Comparison of ENCODE assay signal across 23 cellular contexts in the genomic region with DNA sequence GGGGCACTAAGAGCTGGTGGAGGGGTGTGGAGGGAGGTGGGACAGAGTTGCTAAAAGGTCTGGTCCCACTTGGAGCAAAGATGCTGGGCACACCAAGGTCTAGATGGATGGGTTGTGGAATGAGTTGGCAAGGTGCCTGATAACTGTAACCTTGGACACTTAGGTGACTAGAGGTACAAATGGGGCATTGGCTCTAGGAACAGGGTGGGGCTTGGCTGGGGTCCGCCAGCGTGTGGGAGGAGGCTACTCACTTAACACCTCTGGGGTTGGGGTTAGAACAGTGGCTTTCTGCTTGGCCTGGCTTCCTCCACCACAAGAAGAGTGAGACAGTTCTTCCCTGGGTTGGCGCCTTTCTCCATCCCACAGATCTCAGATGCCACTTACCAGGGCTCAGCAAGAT. TPM values are rescaled to one million over a fixed set of nuclear protein-coding genes. Genes with fewer than 3 reads are reported as not detected.
DNase-seq lines count a peak whose midpoint lies in the region; ATAC-seq, FAIRE-seq and TF ChIP-seq lines count a peak whose summit lies in the region.
"Had no signal": no experiment of that assay in that cellular context is flagged by ENCODE, and none has a peak within 500 bp of the region (broad histone marks: within the 10 kb centered on the region; RNA-seq: fewer than 3 reads in every experiment).

No MANE protein-coding gene starts in this region.

- H3K27ac ChIP-seq in coronary artery, result no peak overlapping the region
- H3K27ac ChIP-seq in HepG2 (ENCODE audit: extremely low read length, insufficient read depth, low read length), result no peak overlapping the region
- H3K27ac ChIP-seq: 22Rv1; A549; BLaER1 treated with 17β-estradiol and CSF1 and Interleukin-3, amounts not matched to agents 10 nM and 100 nM; C4-2B had no signal

- no peak for TF ChIP-seq RAD21 in HepG2 (CRISPR knock-in tag; IDR thresholded peaks at IDR 0.05)

- POLR2A ChIA-PET in HepG2 (lab: Yijun Ruan, JAX), result no interaction called here

- no peak for FAIRE-seq in HepG2 (lab: Jason Lieb, UNC)
- FAIRE-seq: A549, D721Med, G401.6, GM12891, GM19239 had no signal

- CTCF ChIA-PET in HepG2 (lab: Yijun Ruan, JAX; ENCODE audit: low intra/inter-chr PET ratio, low total read pairs), result no interaction called here

- in situ Hi-C loops in HepG2 (cut with HindIII; ENCODE audit: extremely low pct_ligation_motif_present, low pct_unique_long_range_greater_than_20kb), result no loop called here

- no peaks in the 10 kb centered on the region for H4K20me1 ChIP-seq in HepG2 (ENCODE audit: insufficient read depth, low read length)
- H4K20me1 ChIP-seq: BLaER1 treated with 17β-estradiol and CSF1 and Interleukin-3, amounts not matched to agents 10 nM and 100 nM had no signal

- peak; percentile 25 for DNase-seq in activated CD8-positive, alpha-beta memory T cell treated with anti-CD3 and anti-CD28 coated beads, Interleukin-2, amount 50 U/mL, for 48 hours
- no peak for DNase-seq in activated CD8-positive, alpha-beta memory T cell treated with anti-CD3 and anti-CD28 coated beads for 24 hours
- DNase-seq in coronary artery (ENCODE audit: low spot score) (peak; percentile 53), type B pancreatic cell (ENCODE audit: extremely low spot score, unreplicated experiment) (peak; percentile 29), HepG2 (ENCODE audit: low spot score) (no peak)
- DNase-seq: AML-193; Caco-2; Calu3; CD4-positive, alpha-beta T cell; CD8-positive, alpha-beta T cell; DMS79 treated with DMSO at 0.1 percent for 48 hours; GF-D8 had no signal

- peaks cover 34% of the 10 kb centered on the region for H3K27me3 Mint-ChIP-seq in type B pancreatic cell

- H3K4me2 ChIP-seq in HepG2 (ENCODE audit: low read depth, low read length), result no peak overlapping the region
- H3K4me2 ChIP-seq: A549; BLaER1 treated with 17β-estradiol and CSF1 and Interleukin-3, amounts not matched to agents 10 nM and 100 nM had no signal

- no TSS peak for BruUV-seq in HepG2 (replicated peaks; lab: Mats Ljungman, UMichigan)

- no peak overlapping the region for H3K4me3 Mint-ChIP-seq in type B pancreatic cell
- H3K4me3 Mint-ChIP-seq: B cell; CD4-positive, alpha-beta T cell; CD8-positive, alpha-beta T cell had no signal

- no peak overlapping the region for H3K9ac ChIP-seq in HepG2 (ENCODE audit: insufficient read depth, low read depth, low read length)
- H3K9ac ChIP-seq: BLaER1 treated with 17β-estradiol and CSF1 and Interleukin-3, amounts not matched to agents 10 nM and 100 nM had no signal

- no peak for TF ChIP-seq CTCF in coronary artery (IDR thresholded peaks at IDR 0.05)
- no peak for TF ChIP-seq CTCF in type B pancreatic cell (conservative IDR thresholded peaks at IDR 0.05)
- no peak for TF ChIP-seq CTCF in HepG2 (CRISPR knock-in tag; IDR thresholded peaks at IDR 0.05)

- no peaks in the 10 kb centered on the region for H3K9me3 Mint-ChIP-seq in type B pancreatic cell
- H3K9me3 Mint-ChIP-seq: CD4-positive, alpha-beta T cell; CD8-positive, alpha-beta T cell had no signal

- no peak overlapping the region for H3K27ac Mint-ChIP-seq in type B pancreatic cell
- H3K27ac Mint-ChIP-seq: B cell; CD4-positive, alpha-beta T cell; CD8-positive, alpha-beta T cell had no signal

- H3K36me3 Mint-ChIP-seq in type B pancreatic cell, result no peaks in the 10 kb centered on the region
- H3K36me3 Mint-ChIP-seq: CD8-positive, alpha-beta T cell had no signal

- H3K36me3 ChIP-seq in HepG2 (replicated peaks in 1 of 2; ENCODE audit: control insufficient read depth in 1 of 2, insufficient read depth in 2 of 2, low read length in 2 of 2), result no peaks in the 10 kb centered on the region
- H3K36me3 ChIP-seq: BLaER1 treated with 17β-estradiol and CSF1 and Interleukin-3, amounts not matched to agents 10 nM and 100 nM had no signal

- no peaks in the 10 kb centered on the region for H3K79me2 ChIP-seq in HepG2 (ENCODE audit: insufficient read depth, low read length)

- ATAC-seq in HepG2, result no peak
- ATAC-seq: A549; CD8-positive, alpha-beta T cell had no signal

- TF ChIP-seq EP300 in HepG2 (IDR thresholded peaks at IDR 0.05; ENCODE audit: low read depth in 2 of 2, low read length in 2 of 2) (no peak), HepG2 (CRISPR knock-in tag; IDR thresholded peaks at IDR 0.05; ENCODE audit: borderline replicate concordance) (no peak)

- no peak for TF ChIP-seq POLR2A in HepG2 (IDR thresholded peaks at IDR 0.05; ENCODE audit: insufficient read depth in 1 of 2, low read depth in 2 of 2, low read length in 2 of 2)

- WGBS in HepG2 (ENCODE audit: low lambda C conversion rate), result no CpG with 5 or more reads among the region's 3 CpGs

- H3K4me3 ChIP-seq in coronary artery (no peak overlapping the region), HepG2 (replicated peaks in 1 of 3; ENCODE audit: insufficient read depth in 1 of 3, low read depth in 2 of 3, low read length in 3 of 3) (no peak overlapping the region)
- H3K4me3 ChIP-seq: A549; BLaER1 treated with 17β-estradiol and CSF1 and Interleukin-3, amounts not matched to agents 10 nM and 100 nM had no signal

- H3K4me1 Mint-ChIP-seq in type B pancreatic cell (ENCODE audit: unreplicated experiment), result no peaks in the 10 kb centered on the region
- H3K4me1 Mint-ChIP-seq: B cell had no signal

- no peak overlapping the region for H2AFZ ChIP-seq in HepG2 (ENCODE audit: low read length)

- intact Hi-C loops in HepG2 (cut with micrococcal nuclease; ENCODE audit: unreplicated experiment), result no loop called here

- no peaks in the 10 kb centered on the region for H3K4me1 ChIP-seq in HepG2 (ENCODE audit: insufficient read depth, low read length)
- H3K4me1 ChIP-seq: A549, Caco-2 had no signal

- H3K27me3 ChIP-seq in HepG2 (ENCODE audit: control insufficient read depth in 1 of 2, insufficient read depth in 2 of 2, low read length in 2 of 2), result peaks cover 0 to 17% of the 10 kb centered on the region in 2 experiments; a peak in 1 of 5 replicates
- H3K27me3 ChIP-seq: BLaER1 treated with 17β-estradiol and CSF1 and Interleukin-3, amounts not matched to agents 10 nM and 100 nM had no signal

- H3K9me3 ChIP-seq in HepG2 (ENCODE audit: low read length), result no peaks in the 10 kb centered on the region
- H3K9me3 ChIP-seq: A549; BLaER1 treated with 17β-estradiol and CSF1 and Interleukin-3, amounts not matched to agents 10 nM and 100 nM; Caco-2 had no signal

TF ChIP-seq in HepG2, 621 proteins besides CTCF, POLR2A, EP300 and RAD21 (continues in another document):
- no peak for TF ChIP-seq ZNF501 (CRISPR knock-in tag; IDR thresholded peaks at IDR 0.05)
- TF ChIP-seq PHF5A (CRISPR knock-in tag; IDR thresholded peaks at IDR 0.05; ENCODE audit: low read depth, unreplicated experiment), result no peak
- TF ChIP-seq GATAD2A (CRISPR knock-in tag; IDR thresholded peaks at IDR 0.05), result no peak
- TF ChIP-seq ZBTB42 (CRISPR knock-in tag; IDR thresholded peaks at IDR 0.05), result no peak
- TF ChIP-seq AGO1 (IDR thresholded peaks at IDR 0.05; ENCODE audit: low read depth, low read length, poor library complexity, severe bottlenecking), result no peak
- no peak for TF ChIP-seq REL (CRISPR knock-in tag; conservative IDR thresholded peaks at IDR 0.05)
- TF ChIP-seq STAT5B (CRISPR knock-in tag; IDR thresholded peaks at IDR 0.05), result no peak
- no peak for TF ChIP-seq TCF7L2 (IDR thresholded peaks at IDR 0.05; ENCODE audit: low read depth, low read length)

RNA-seq across cellular contexts. Expression of a gene that starts 17.2 kb away (rescaled TPM):
- 0.40 and 1.1 TPM in 2 replicates for total RNA-seq in type B pancreatic cell (ENCODE audit: low replicate concordance)
- not detected in 2 replicates for total RNA-seq in HepG2 (2016; rRNA removed; fragmentation: Illumina TruSeq; extraction: Trizol)
- total RNA-seq in HepG2 (2016; cell fraction: cytosol; rRNA removed; fragmentation: Illumina TruSeq; extraction: Trizol; ENCODE audit: low read depth), result not detected in 2 replicates
- total RNA-seq in HepG2 (2016; cell fraction: insoluble cytoplasmic fraction; rRNA removed; fragmentation: Illumina TruSeq; extraction: Trizol), result not detected in 2 replicates
- total RNA-seq in HepG2 (2016; cell fraction: membrane; rRNA removed; fragmentation: Illumina TruSeq; extraction: Trizol), result not detected in 2 replicates
- total RNA-seq in HepG2 (2016; cell fraction: nucleus; rRNA removed; fragmentation: Illumina TruSeq; extraction: Trizol), result not detected in 2 replicates
- not detected in 2 replicates for polyA plus RNA-seq in HepG2 (2011; rRNA removed)
- not detected in 2 replicates for polyA plus RNA-seq in HepG2 (2011; cell fraction: cytosol; rRNA removed)
- polyA plus RNA-seq in HepG2 (2011; cell fraction: nucleus; rRNA removed), result not detected in 2 replicates
- not detected in 2 replicates for polyA plus RNA-seq in HepG2 (2012)
- not detected in 2 replicates for polyA plus RNA-seq in HepG2 (2016; cell fraction: cytosol; fragmentation: Illumina TruSeq; extraction: Trizol; ENCODE audit: low read depth)
- not detected in 2 replicates for polyA plus RNA-seq in HepG2 (2016; cell fraction: insoluble cytoplasmic fraction; fragmentation: Illumina TruSeq; extraction: Trizol; ENCODE audit: low read depth)
- not detected in 2 replicates for polyA plus RNA-seq in HepG2 (2016; cell fraction: membrane; fragmentation: Illumina TruSeq; extraction: Trizol; ENCODE audit: low read depth)
- not detected in 2 replicates for polyA plus RNA-seq in HepG2 (2016; cell fraction: nucleus; fragmentation: Illumina TruSeq; extraction: Trizol; ENCODE audit: insufficient read depth, low read depth)
- polyA minus RNA-seq in HepG2 (2011; rRNA and poly(A)+ RNA removed; ENCODE audit: low replicate concordance), result not detected in 2 replicates
- polyA minus RNA-seq in HepG2 (2011; cell fraction: cytosol; rRNA and poly(A)+ RNA removed), result not detected in 2 replicates
- not detected in 2 replicates for polyA minus RNA-seq in HepG2 (2011; cell fraction: nucleus; rRNA and poly(A)+ RNA removed)
- total RNA-seq: A172, Calu3 had no signal
- polyA plus RNA-seq: BJ had no signal

Comparison
In these comparisons a context has a peak if more than half of its experiments do, and no peak if none do; other contexts are left out.
1. DNase-seq: peak in activated CD8-positive, alpha-beta memory T cell treated with anti-CD3 and anti-CD28 coated beads, Interleukin-2, amount 50 U/mL, for 48 hours (single experiment), coronary artery (single experiment) and type B pancreatic cell (single experiment); none in activated CD8-positive, alpha-beta memory T cell treated with anti-CD3 and anti-CD28 coated beads for 24 hours (single experiment) and HepG2 (single experiment).